In the genomic region with DNA sequence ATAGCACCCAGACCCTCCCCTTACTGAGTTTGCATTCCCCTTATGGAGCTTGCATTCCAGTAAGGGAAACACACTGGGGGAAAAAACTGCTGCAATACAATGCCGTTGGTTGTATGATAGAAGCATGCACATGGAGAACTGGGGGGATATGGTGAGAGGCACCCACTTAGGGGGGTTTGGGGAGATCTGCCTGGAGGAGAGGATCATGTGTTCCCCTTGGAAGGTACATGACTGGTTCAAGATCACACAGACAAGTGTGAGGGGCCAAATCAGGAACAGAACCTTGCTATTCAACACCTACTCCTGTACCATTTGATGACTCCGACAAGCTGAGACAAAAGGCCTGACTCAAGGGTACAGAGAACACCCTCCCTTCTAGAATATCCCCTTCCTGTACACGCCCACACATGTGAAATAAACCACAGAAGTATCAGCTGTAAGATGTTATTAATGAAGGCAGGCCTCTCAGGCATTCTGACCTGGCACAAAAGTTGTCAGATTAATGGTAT, we compare ENCODE assay signal across 10 cellular contexts.
DNase-seq lines count a peak whose midpoint lies in the region; ATAC-seq and TF ChIP-seq lines count a peak whose summit lies in the region.
"Had no signal": no experiment of that assay in that cellular context is flagged by ENCODE, and none has a peak within 500 bp of the region (broad histone marks: within the 10 kb centered on the region; RNA-seq: fewer than 3 reads in every experiment).

No MANE protein-coding gene starts in this region.

- H3K9me3 ChIP-seq in A673 (ENCODE audit: low read depth, low read length, poor library complexity, severe bottlenecking), result no peaks in the 10 kb centered on the region
- H3K9me3 ChIP-seq in tibial artery, result no peaks in the 10 kb centered on the region
- no peaks in the 10 kb centered on the region for H3K9me3 ChIP-seq in PC-9 (ENCODE audit: insufficient read depth, low read depth)
- no peaks in the 10 kb centered on the region for H3K9me3 ChIP-seq in body of pancreas

- no peaks in the 10 kb centered on the region for H4K20me1 ChIP-seq in PC-9 (ENCODE audit: insufficient read depth)

- WGBS in body of pancreas, 2 donors, result 78 to 100% methylated on average over 3 of the region's 3 CpGs

- no peaks in the 10 kb centered on the region for H3K36me3 ChIP-seq in A673 (ENCODE audit: insufficient read depth, low read length, poor library complexity, severe bottlenecking)
- H3K36me3 ChIP-seq in tibial artery, result no peaks in the 10 kb centered on the region
- peaks cover 12% of the 10 kb centered on the region for H3K36me3 ChIP-seq in H7 (replicated peaks; ENCODE audit: control insufficient read depth, insufficient read depth, low read length)
- H3K36me3 ChIP-seq in PC-9 (ENCODE audit: low read depth), result no peaks in the 10 kb centered on the region
- H3K36me3 ChIP-seq in body of pancreas (replicated peaks in 1 of 2; ENCODE audit: insufficient read depth in 1 of 2, low read depth in 2 of 2), result no peaks in the 10 kb centered on the region

- intact Hi-C loops in A673 (cut with micrococcal nuclease; ENCODE audit: unreplicated experiment), result loop anchor here (10.0 kb wide), 2 partner anchors 169 to 689 kb away; partner anchors contain the start of gene PALS2
- intact Hi-C loops in activated B cell treated with CpG ODN at 0.5 μM for 24 hours (cut with micrococcal nuclease), result loop anchor here (10.0 kb wide), 2 partner anchors 689 to 831 kb away; no protein-coding TSS in a partner anchor
- intact Hi-C loops in tibial artery (cut with DNase I; ENCODE audit: low total_unique reads), result no loop called here
- intact Hi-C loops in PC-9 (cut with micrococcal nuclease; ENCODE audit: unreplicated experiment), result no loop called here
- intact Hi-C loops in body of pancreas (cut with DNase I), result no loop called here

- no peaks in the 10 kb centered on the region for H3K36me3 Mint-ChIP-seq in activated B cell treated with CpG ODN at 0.5 μM for 24 hours (ENCODE audit: low read depth)
- H3K36me3 Mint-ChIP-seq: immature natural killer cell had no signal

- H3K4me2 ChIP-seq in PC-9, result no peak overlapping the region

- no peak overlapping the region for H2AFZ ChIP-seq in PC-9

- no peaks in the 10 kb centered on the region for H3K79me2 ChIP-seq in PC-9 (ENCODE audit: low read depth)

- H3K4me3 ChIP-seq in A673 (ENCODE audit: low read depth, low read length, poor library complexity, severe bottlenecking), result no peak overlapping the region
- no peak overlapping the region for H3K4me3 ChIP-seq in tibial artery
- H3K4me3 ChIP-seq in H7 (ENCODE audit: insufficient read depth, low read depth, low read length), result no peak overlapping the region
- no peak overlapping the region for H3K4me3 ChIP-seq in PC-9
- no peak overlapping the region for H3K4me3 ChIP-seq in body of pancreas

- peak; percentile 89 for ATAC-seq in GM18867 (IDR thresholded peaks at IDR 0.05; ENCODE audit: unreplicated experiment)
- peak; percentile 82 for ATAC-seq in HG02973 (IDR thresholded peaks at IDR 0.05; ENCODE audit: unreplicated experiment)
- ATAC-seq in activated B cell treated with CpG ODN at 0.5 μM for 24 hours (ENCODE audit: low read depth), result peak; percentile 40
- no peak for ATAC-seq in body of pancreas

- H3K27ac ChIP-seq in A673 (ENCODE audit: low read depth, low read length, poor library complexity, severe bottlenecking) (no peak overlapping the region), tibial artery (no peak overlapping the region), PC-9 (no peak overlapping the region), body of pancreas (no peak overlapping the region)

- TF ChIP-seq CTCF in A673 (conservative IDR thresholded peaks at IDR 0.05; ENCODE audit: low read depth, low read length) (no peak), activated B cell treated with CpG ODN at 0.5 μM for 24 hours (IDR thresholded peaks at IDR 0.05) (no peak), tibial artery (IDR thresholded peaks at IDR 0.05) (no peak), PC-9 (conservative IDR thresholded peaks at IDR 0.05) (no peak), body of pancreas (IDR thresholded peaks at IDR 0.05) (no peak)

- H3K9me2 ChIP-seq in PC-9 (ENCODE audit: insufficient read depth), result no peaks in the 10 kb centered on the region

- no peaks in the 10 kb centered on the region for H3F3A ChIP-seq in PC-9 (ENCODE audit: insufficient read depth, low read depth)

- H3K9me3 Mint-ChIP-seq in activated B cell treated with CpG ODN at 0.5 μM for 24 hours, result no peaks in the 10 kb centered on the region
- H3K9me3 Mint-ChIP-seq: immature natural killer cell had no signal

- no peak for TF ChIP-seq POLR2A in body of pancreas (IDR thresholded peaks at IDR 0.05)

- H3K4me1 ChIP-seq in A673 (ENCODE audit: insufficient read depth, low read length, poor library complexity, severe bottlenecking) (peaks cover 46% of the 10 kb centered on the region), tibial artery (no peaks in the 10 kb centered on the region), PC-9 (replicated peaks; ENCODE audit: insufficient read depth) (0 out of 2 replicates have a peak, but pooled peaks cover 4% of the 10 kb centered on the region), body of pancreas (no peaks in the 10 kb centered on the region)

- peaks cover 6% of the 10 kb centered on the region for H3K4me1 Mint-ChIP-seq in activated B cell treated with CpG ODN at 0.5 μM for 24 hours

- POLR2A ChIA-PET in A673 (lab: Charles Lee; ENCODE audit: low non-redundant PET), result no interaction called here
- POLR2A ChIA-PET in activated B cell treated with CpG ODN at 0.5 μM for 24 hours (lab: Charles Lee), result no interaction called here
- POLR2A ChIA-PET in PC-9 (lab: Charles Lee; ENCODE audit: unreplicated experiment), result no interaction called here

- CTCF ChIA-PET in A673 (lab: Charles Lee) (no interaction called here), activated B cell treated with CpG ODN at 0.5 μM for 24 hours (lab: Charles Lee) (no interaction called here), PC-9 (lab: Charles Lee) (no interaction called here)

- no peak overlapping the region for H3K27ac Mint-ChIP-seq in activated B cell treated with CpG ODN at 0.5 μM for 24 hours

- DNase-seq in A673 (ENCODE audit: low spot score) (peak; percentile 52), activated B cell treated with CpG ODN at 0.5 μM for 24 hours (no peak), tibial artery (no peak), H7 (no peak), PC-9 (no peak), body of pancreas (no peak)
- DNase-seq: C1 segment of cervical spinal cord had no signal

- BruUV-seq in A673 (replicated peaks; lab: Mats Ljungman, UMichigan), result no TSS peak
- BruUV-seq in PC-9 (replicated peaks; lab: Mats Ljungman, UMichigan), result no TSS peak

- no peak overlapping the region for H3K4me3 Mint-ChIP-seq in activated B cell treated with CpG ODN at 0.5 μM for 24 hours
- H3K4me3 Mint-ChIP-seq: immature natural killer cell had no signal

- peaks cover 3% of the 10 kb centered on the region for H3K27me3 Mint-ChIP-seq in activated B cell treated with CpG ODN at 0.5 μM for 24 hours

- H3K27me3 ChIP-seq in A673 (replicated peaks; ENCODE audit: insufficient read depth, low read depth, low read length, poor library complexity) (no peaks in the 10 kb centered on the region), tibial artery (no peaks in the 10 kb centered on the region), H7 (ENCODE audit: control insufficient read depth, insufficient read depth, low read length) (no peaks in the 10 kb centered on the region), PC-9 (ENCODE audit: insufficient read depth, low read depth) (no peaks in the 10 kb centered on the region), body of pancreas (no peaks in the 10 kb centered on the region)

Comparison
In these comparisons a context has a peak if more than half of its experiments do, and no peak if none do; other contexts are left out.
1. intact Hi-C loops: an anchor here in A673 (10.0 kb wide) and activated B cell treated with CpG ODN at 0.5 μM for 24 hours (10.0 kb wide); none called in tibial artery, PC-9 and body of pancreas.